In the genomic region with DNA sequence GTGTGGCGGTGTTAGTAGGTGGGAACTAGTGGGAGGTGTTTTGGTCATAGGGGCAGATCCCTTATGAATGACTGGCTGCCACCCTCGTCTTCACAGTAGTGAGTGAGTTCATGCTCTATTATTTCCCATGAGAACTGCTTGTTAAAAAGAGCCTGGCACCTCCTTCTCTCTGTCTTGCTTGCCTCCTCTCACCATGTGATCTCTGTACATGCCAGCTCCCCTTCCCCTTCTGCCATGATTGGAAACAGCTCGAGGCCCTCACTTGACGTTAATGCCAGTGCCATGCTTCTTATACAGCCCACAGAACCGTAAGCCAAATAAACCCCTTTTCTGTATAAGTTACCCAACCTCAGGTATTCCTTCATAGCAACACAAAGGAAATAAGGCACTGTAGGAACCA, we compare ENCODE assay signal across 38 cellular contexts. TPM values are rescaled to one million over a fixed set of nuclear protein-coding genes. Genes with fewer than 3 reads are reported as not detected.
"Had no signal": no experiment of that assay in that cellular context is flagged by ENCODE, and none has a peak within 500 bp of the region (broad histone marks: within the 10 kb centered on the region; RNA-seq: fewer than 3 reads in every experiment).

No MANE protein-coding gene starts in this region.

- H3K27me3 ChIP-seq: brain microvascular endothelial cell, esophagus squamous epithelium, gastroesophageal sphincter had no signal

- H3K9me3 Mint-ChIP-seq: activated CD8-positive, alpha-beta T cell treated with anti-CD3 and anti-CD28 coated beads for 36 hours; activated T-cell treated with anti-CD3 and anti-CD28 coated beads, Interleukin-2, amount 50 U/mL, for 24 hours; activated T-cell treated with anti-CD3 and anti-CD28 coated beads, Interleukin-2, amount 50 U/mL, for 72 hours; central memory CD8-positive, alpha-beta T cell; dendritic cell treated with granulocyte-macrophage colony-stimulating factor and Interleukin-4, amounts not matched to agents 40 ng/mL and 50 ng/mL, for 4 days had no signal

- H3K4me1 ChIP-seq: esophagus squamous epithelium, gastroesophageal sphincter had no signal

- H3K4me3 Mint-ChIP-seq: activated CD8-positive, alpha-beta memory T cell treated with anti-CD3 and anti-CD28 coated beads, Interleukin-2, amount 10 ng/mL, durations not matched to agents 7 days and 5 days; activated CD8-positive, alpha-beta T cell treated with anti-CD3 and anti-CD28 coated beads for 36 hours; activated naive CD8-positive, alpha-beta T cell; activated T-cell treated with anti-CD3 and anti-CD28 coated beads, Interleukin-2, amount 50 U/mL, for 24 hours; activated T-cell treated with anti-CD3 and anti-CD28 coated beads, Interleukin-2, amount 50 U/mL, for 72 hours; central memory CD8-positive, alpha-beta T cell; dendritic cell treated with granulocyte-macrophage colony-stimulating factor and Interleukin-4, amounts not matched to agents 40 ng/mL and 50 ng/mL, for 4 days; endodermal cell had no signal

- H3K9me3 ChIP-seq: esophagus squamous epithelium, gastroesophageal sphincter had no signal

- H3K27ac ChIP-seq: brain microvascular endothelial cell, coronary artery, dorsolateral prefrontal cortex, esophagus squamous epithelium, gastroesophageal sphincter had no signal

- DNase-seq: activated CD4-positive, alpha-beta T cell treated with anti-CD3 and anti-CD28 coated beads for 4 hours; activated CD4-positive, alpha-beta T cell treated with anti-CD3 and anti-CD28 coated beads, Interleukin-2, amount 50 U/mL, for 1 hour; activated CD4-positive, alpha-beta T cell treated with anti-CD3 and anti-CD28 coated beads, Interleukin-2, amount 50 U/mL, for 48 hours; activated CD4-positive, CD25-positive, alpha-beta regulatory T cell; activated CD4-positive, CD25-positive, alpha-beta regulatory T cell treated with anti-CD3 and anti-CD28 coated beads, Interleukin-2, amount 50 U/mL, for 72 hours; activated CD8-positive, alpha-beta memory T cell treated with anti-CD3 and anti-CD28 coated beads, Interleukin-2, amount 10 ng/mL, durations not matched to agents 7 days and 5 days; activated CD8-positive, alpha-beta memory T cell treated with anti-CD3 and anti-CD28 coated beads, Interleukin-2, amount 50 U/mL, for 48 hours; activated CD8-positive, alpha-beta T cell treated with anti-CD3 and anti-CD28 coated beads for 36 hours; activated gamma-delta T cell; activated naive CD4-positive, alpha-beta T cell treated with anti-CD3 and anti-CD28 coated beads, Interleukin-2, amount 50 U/mL, for 16 hours; activated naive CD4-positive, alpha-beta T cell treated with Interleukin-2 at 50 U/mL for 16 hours; activated T-cell treated with anti-CD3 and anti-CD28 coated beads for 4 hours; activated T-cell treated with anti-CD3 and anti-CD28 coated beads, Interleukin-2, amount 50 U/mL, for 24 hours; activated T-cell treated with anti-CD3 and anti-CD28 coated beads, Interleukin-2, amount 50 U/mL, for 72 hours; amniotic stem cell; anterior cingulate cortex; brain microvascular endothelial cell; dorsolateral prefrontal cortex; effector memory CD4-positive, alpha-beta T cell; endodermal cell; erythroblast; esophagus squamous epithelium; foreskin melanocyte; T-helper 2 cell had no signal

- H3K36me3 Mint-ChIP-seq: activated CD8-positive, alpha-beta memory T cell treated with anti-CD3 and anti-CD28 coated beads, Interleukin-2, amount 10 ng/mL, durations not matched to agents 7 days and 5 days; activated naive CD8-positive, alpha-beta T cell had no signal

- H3K27ac Mint-ChIP-seq: activated CD8-positive, alpha-beta memory T cell treated with anti-CD3 and anti-CD28 coated beads, Interleukin-2, amount 10 ng/mL, durations not matched to agents 7 days and 5 days; activated CD8-positive, alpha-beta T cell treated with anti-CD3 and anti-CD28 coated beads for 36 hours; activated naive CD8-positive, alpha-beta T cell; activated T-cell treated with anti-CD3 and anti-CD28 coated beads, Interleukin-2, amount 50 U/mL, for 24 hours; activated T-cell treated with anti-CD3 and anti-CD28 coated beads, Interleukin-2, amount 50 U/mL, for 72 hours; dendritic cell treated with granulocyte-macrophage colony-stimulating factor and Interleukin-4, amounts not matched to agents 40 ng/mL and 50 ng/mL, for 4 days; endodermal cell had no signal

- H3K4me1 Mint-ChIP-seq: activated CD8-positive, alpha-beta memory T cell treated with anti-CD3 and anti-CD28 coated beads, Interleukin-2, amount 10 ng/mL, durations not matched to agents 7 days and 5 days; central memory CD8-positive, alpha-beta T cell had no signal

- H3K4me3 ChIP-seq: coronary artery, dorsolateral prefrontal cortex, esophagus squamous epithelium, gastroesophageal sphincter had no signal

- H3K36me3 ChIP-seq: brain microvascular endothelial cell, esophagus squamous epithelium, gastroesophageal sphincter had no signal

- ATAC-seq: activated CD8-positive, alpha-beta memory T cell treated with anti-CD3 and anti-CD28 coated beads, Interleukin-2, amount 10 ng/mL, durations not matched to agents 7 days and 5 days; activated CD8-positive, alpha-beta T cell treated with anti-CD3 and anti-CD28 coated beads for 36 hours; activated T-cell treated with anti-CD3 and anti-CD28 coated beads, Interleukin-2, amount 50 U/mL, for 72 hours; gastroesophageal sphincter had no signal

RNA-seq across cellular contexts. Expression of gene PNMA6F, which starts 21.7 kb away (rescaled TPM):
- total RNA-seq: activated CD8-positive, alpha-beta memory T cell treated with anti-CD3 and anti-CD28 coated beads for 36 hours; activated CD8-positive, alpha-beta memory T cell treated with anti-CD3 and anti-CD28 coated beads, Interleukin-2, amount 10 ng/mL, durations not matched to agents 7 days and 5 days; activated CD8-positive, alpha-beta T cell treated with anti-CD3 and anti-CD28 coated beads for 36 hours; activated T-cell treated with anti-CD3 and anti-CD28 coated beads, Interleukin-2, amount 50 U/mL, for 72 hours; astrocyte; bronchial epithelial cell; cardiac septum; endodermal cell; esophagus squamous epithelium; fibroblast of lung; fibroblast of villous mesenchyme; gastroesophageal sphincter; glomerular endothelial cell; T-helper 1 cell treated with Interleukin-12 subunit alpha and Interleukin-12 subunit beta and Interleukin-4 antibody, amounts not matched to agents 30 ng/mL and 1 ng/mL, for 36 hours had no signal
- polyA plus RNA-seq: adipose tissue, fibroblast of lung had no signal
